16 cellular contexts compared by ENCODE assay signal in genomic region chr5:17907094-17907493, GRCh38.
DNase-seq lines count a peak whose midpoint lies in the region; ATAC-seq and TF ChIP-seq lines count a peak whose summit lies in the region.
"Had no signal": no experiment of that assay in that cellular context is flagged by ENCODE, and none has a peak within 500 bp of the region (broad histone marks: within the 10 kb centered on the region; RNA-seq: fewer than 3 reads in every experiment).

No MANE protein-coding gene starts in this region.

- H3K27me3 Mint-ChIP-seq in activated CD8-positive, alpha-beta memory T cell treated with anti-CD3 and anti-CD28 coated beads, Interleukin-2, amount 10 ng/mL, durations not matched to agents 7 days and 5 days = no peaks in the 10 kb centered on the region
- H3K27me3 Mint-ChIP-seq: activated CD4-positive, alpha-beta T cell treated with anti-CD3 and anti-CD28 coated beads, Interleukin-2, amount 10 ng/mL, durations not matched to agents 24 days and 14 days had no signal

- no peak for TF ChIP-seq POLR2A in tibial nerve (IDR thresholded peaks at IDR 0.05)

- H3K27ac Mint-ChIP-seq in activated CD8-positive, alpha-beta memory T cell treated with anti-CD3 and anti-CD28 coated beads, Interleukin-2, amount 10 ng/mL, durations not matched to agents 7 days and 5 days = no peak overlapping the region
- H3K27ac Mint-ChIP-seq: activated CD4-positive, alpha-beta T cell treated with anti-CD3 and anti-CD28 coated beads, Interleukin-2, amount 10 ng/mL, durations not matched to agents 24 days and 14 days; activated T-cell treated with anti-CD3 and anti-CD28 coated beads, Interleukin-2, amount 50 U/mL, for 72 hours had no signal

- H3K27ac ChIP-seq in tibial nerve = no peak overlapping the region
- H3K27ac ChIP-seq: adrenal gland had no signal

- no peak for TF ChIP-seq CTCF in tibial nerve (IDR thresholded peaks at IDR 0.05)

- H3K4me1 ChIP-seq in tibial nerve = no peaks in the 10 kb centered on the region
- H3K4me1 ChIP-seq: adrenal gland had no signal

- peaks cover 7% of the 10 kb centered on the region for H3K9me3 Mint-ChIP-seq in activated CD8-positive, alpha-beta memory T cell treated with anti-CD3 and anti-CD28 coated beads, Interleukin-2, amount 10 ng/mL, durations not matched to agents 7 days and 5 days (ENCODE audit: low read depth)
- H3K9me3 Mint-ChIP-seq: activated CD4-positive, alpha-beta T cell treated with anti-CD3 and anti-CD28 coated beads, Interleukin-2, amount 10 ng/mL, durations not matched to agents 24 days and 14 days had no signal

- no peaks in the 10 kb centered on the region for H3K4me1 Mint-ChIP-seq in activated CD8-positive, alpha-beta memory T cell treated with anti-CD3 and anti-CD28 coated beads, Interleukin-2, amount 10 ng/mL, durations not matched to agents 7 days and 5 days
- H3K4me1 Mint-ChIP-seq: activated CD4-positive, alpha-beta T cell treated with anti-CD3 and anti-CD28 coated beads, Interleukin-2, amount 10 ng/mL, durations not matched to agents 24 days and 14 days had no signal

- H3K36me3 Mint-ChIP-seq in activated CD8-positive, alpha-beta memory T cell treated with anti-CD3 and anti-CD28 coated beads, Interleukin-2, amount 10 ng/mL, durations not matched to agents 7 days and 5 days = no peaks in the 10 kb centered on the region

- no peaks in the 10 kb centered on the region for H3K27me3 ChIP-seq in tibial nerve
- H3K27me3 ChIP-seq: adrenal gland had no signal

- DNase-seq in SIG-M5 treated with dmso at 0.1 percent for 504 hours (lab: John Stamatoyannopoulos, UW; ENCODE audit: unreplicated experiment) = peak; percentile 9
- DNase-seq in SIG-M5 (lab: John Stamatoyannopoulos, UW) = no peak
- DNase-seq in tibial nerve (ENCODE audit: low spot score in 2 of 2) = no peak
- DNase-seq in NOMO-1 treated with DMSO at 0.1 percent for 48 hours (lab: John Stamatoyannopoulos, UW; ENCODE audit: unreplicated experiment) = no peak
- DNase-seq in T-helper 9 cell = no peak
- DNase-seq in activated CD8-positive, alpha-beta memory T cell treated with anti-CD3 and anti-CD28 coated beads, Interleukin-2, amount 10 ng/mL, durations not matched to agents 7 days and 5 days = no peak
- DNase-seq: activated CD4-positive, alpha-beta T cell treated with anti-CD3 and anti-CD28 coated beads, Interleukin-2, amount 10 ng/mL, durations not matched to agents 24 days and 14 days; activated T-cell treated with anti-CD3 and anti-CD28 coated beads, Interleukin-2, amount 50 U/mL, for 72 hours; adrenal gland; MM.1S; stimulated activated CD4-positive, alpha-beta T cell treated with anti-CD3 and anti-CD28 coated beads, Interleukin-4, amount 100 ng/mL, for 1 hour; T1000 had no signal

- no peak for TF ChIP-seq EP300 in tibial nerve (IDR thresholded peaks at IDR 0.05)

- no peak overlapping the region for H3K4me3 Mint-ChIP-seq in activated CD8-positive, alpha-beta memory T cell treated with anti-CD3 and anti-CD28 coated beads, Interleukin-2, amount 10 ng/mL, durations not matched to agents 7 days and 5 days
- H3K4me3 Mint-ChIP-seq: activated CD4-positive, alpha-beta T cell treated with anti-CD3 and anti-CD28 coated beads, Interleukin-2, amount 10 ng/mL, durations not matched to agents 24 days and 14 days; activated T-cell treated with anti-CD3 and anti-CD28 coated beads, Interleukin-2, amount 50 U/mL, for 72 hours had no signal

- no peak overlapping the region for H3K4me3 ChIP-seq in tibial nerve
- H3K4me3 ChIP-seq: A549, adrenal gland had no signal

- 26 to 40% methylated on average over 2 of the region's 2 CpGs for WGBS in tibial nerve, 2 donors

- no peaks in the 10 kb centered on the region for H3K36me3 ChIP-seq in tibial nerve
- H3K36me3 ChIP-seq: adrenal gland had no signal

- ATAC-seq in HG02798 (IDR thresholded peaks at IDR 0.05; ENCODE audit: poor library complexity, unreplicated experiment) = peak; percentile 64
- peak; percentile 83 for ATAC-seq in HG03565 (IDR thresholded peaks at IDR 0.05; ENCODE audit: unreplicated experiment)
- no peak for ATAC-seq in activated CD8-positive, alpha-beta memory T cell treated with anti-CD3 and anti-CD28 coated beads, Interleukin-2, amount 10 ng/mL, durations not matched to agents 7 days and 5 days
- ATAC-seq: A549; activated T-cell treated with anti-CD3 and anti-CD28 coated beads, Interleukin-2, amount 50 U/mL, for 72 hours; sciatic nerve had no signal

- CTCF ChIA-PET in activated CD8-positive, alpha-beta memory T cell treated with anti-CD3 and anti-CD28 coated beads, Interleukin-2, amount 10 ng/mL, durations not matched to agents 7 days and 5 days (lab: Charles Lee) = no interaction called here

- peaks cover 0 to 5% (median 0%) of the 10 kb centered on the region in 4 donors for H3K9me3 ChIP-seq in tibial nerve
- H3K9me3 ChIP-seq: A549, adrenal gland had no signal
